ENCODE assay signal across 1 cellular context in the genomic region with DNA sequence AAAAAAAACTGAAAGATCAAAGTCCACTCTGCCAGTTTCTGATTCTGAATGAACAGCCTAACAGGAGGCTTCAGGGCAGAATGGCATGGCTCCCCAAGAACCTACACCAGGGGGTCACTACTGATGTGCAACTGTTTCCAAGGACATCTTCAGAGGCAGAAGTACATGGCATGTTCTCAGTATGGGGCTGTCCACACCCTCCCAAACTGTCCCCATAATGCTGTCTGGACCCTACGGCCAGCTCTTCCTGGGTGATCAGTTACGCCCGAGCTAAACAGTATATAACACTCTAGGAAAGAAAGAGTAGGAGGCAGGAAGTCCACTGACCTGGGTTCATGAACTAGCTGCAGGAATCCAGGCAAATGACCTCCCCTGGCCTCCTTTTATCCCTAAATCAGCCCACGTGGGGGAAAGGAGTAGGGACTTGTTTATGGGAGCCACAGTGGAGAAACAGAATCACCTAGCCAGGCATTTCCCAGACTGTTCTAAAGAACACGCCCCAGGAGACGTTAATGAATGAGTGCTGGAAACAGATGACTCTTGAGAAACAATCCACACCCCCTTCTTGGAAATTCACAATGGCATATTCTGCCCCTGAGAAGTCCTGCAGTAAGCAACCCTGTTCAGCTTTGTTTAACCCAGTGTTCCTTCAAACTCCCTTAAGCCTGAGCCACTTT.
TF ChIP-seq lines count a peak whose summit lies in the region.

No MANE protein-coding gene starts in this region.

TF ChIP-seq in K562, 482 proteins besides CTCF, POLR2A, EP300 and RAD21 (continued from another document):
- no peak for TF ChIP-seq RBM17 (IDR thresholded peaks at IDR 0.05; ENCODE audit: borderline replicate concordance, low read depth, low read length)
- no peak for TF ChIP-seq PTBP1 (IDR thresholded peaks at IDR 0.05; ENCODE audit: low read depth, low read length)
- TF ChIP-seq RBM15 (IDR thresholded peaks at IDR 0.05; ENCODE audit: insufficient read depth, low read length), result no peak
- TF ChIP-seq, protein P1, sequence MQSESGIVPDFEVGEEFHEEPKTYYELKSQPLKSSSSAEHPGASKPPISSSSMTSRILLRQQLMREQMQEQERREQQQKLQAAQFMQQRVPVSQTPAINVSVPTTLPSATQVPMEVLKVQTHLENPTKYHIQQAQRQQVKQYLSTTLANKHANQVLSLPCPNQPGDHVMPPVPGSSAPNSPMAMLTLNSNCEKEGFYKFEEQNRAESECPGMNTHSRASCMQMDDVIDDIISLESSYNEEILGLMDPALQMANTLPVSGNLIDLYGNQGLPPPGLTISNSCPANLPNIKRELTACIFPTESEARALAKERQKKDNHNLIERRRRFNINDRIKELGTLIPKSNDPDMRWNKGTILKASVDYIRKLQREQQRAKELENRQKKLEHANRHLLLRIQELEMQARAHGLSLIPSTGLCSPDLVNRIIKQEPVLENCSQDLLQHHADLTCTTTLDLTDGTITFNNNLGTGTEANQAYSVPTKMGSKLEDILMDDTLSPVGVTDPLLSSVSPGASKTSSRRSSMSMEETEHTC (IDR thresholded peaks at IDR 0.05), result no peak
- TF ChIP-seq RFX5 (IDR thresholded peaks at IDR 0.05; ENCODE audit: low read depth, low read length), result no peak
- TF ChIP-seq, protein P2, sequence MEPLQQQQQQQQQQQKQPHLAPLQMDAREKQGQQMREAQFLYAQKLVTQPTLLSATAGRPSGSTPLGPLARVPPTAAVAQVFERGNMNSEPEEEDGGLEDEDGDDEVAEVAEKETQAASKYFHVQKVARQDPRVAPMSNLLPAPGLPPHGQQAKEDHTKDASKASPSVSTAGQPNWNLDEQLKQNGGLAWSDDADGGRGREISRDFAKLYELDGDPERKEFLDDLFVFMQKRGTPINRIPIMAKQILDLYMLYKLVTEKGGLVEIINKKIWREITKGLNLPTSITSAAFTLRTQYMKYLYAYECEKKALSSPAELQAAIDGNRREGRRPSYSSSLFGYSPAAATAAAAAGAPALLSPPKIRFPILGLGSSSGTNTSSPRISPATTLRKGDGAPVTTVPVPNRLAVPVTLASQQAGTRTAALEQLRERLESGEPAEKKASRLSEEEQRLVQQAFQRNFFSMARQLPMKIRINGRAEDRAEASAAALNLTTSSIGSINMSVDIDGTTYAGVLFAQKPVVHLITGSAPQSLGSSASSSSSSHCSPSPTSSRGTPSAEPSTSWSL (CRISPR knock-in tag; IDR thresholded peaks at IDR 0.05; ENCODE audit: borderline replicate concordance), result no peak
- TF ChIP-seq BDP1 (IDR thresholded peaks at IDR 0.05; ENCODE audit: insufficient read depth, insufficient read length), result no peak
- no peak for TF ChIP-seq PHB2 (IDR thresholded peaks at IDR 0.05; ENCODE audit: low read depth)
- TF ChIP-seq, protein P3, sequence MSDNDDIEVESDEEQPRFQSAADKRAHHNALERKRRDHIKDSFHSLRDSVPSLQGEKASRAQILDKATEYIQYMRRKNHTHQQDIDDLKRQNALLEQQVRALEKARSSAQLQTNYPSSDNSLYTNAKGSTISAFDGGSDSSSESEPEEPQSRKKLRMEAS (CRISPR knock-in tag; IDR thresholded peaks at IDR 0.05), result peak; percentile 10; the same call in 1 of the 2 replicates
- peak; percentile 88 for TF ChIP-seq PRDM10 (IDR thresholded peaks at IDR 0.05; ENCODE audit: partially characterized antibody)
- TF ChIP-seq ZNF134 (CRISPR knock-in tag; conservative IDR thresholded peaks at IDR 0.05), result no peak
- TF ChIP-seq TBP (optimal IDR thresholded peaks at IDR 0.05; ENCODE audit: low read depth, low read length), result no peak
